ENCODE assay signal across 7 cellular contexts in the genomic region with DNA sequence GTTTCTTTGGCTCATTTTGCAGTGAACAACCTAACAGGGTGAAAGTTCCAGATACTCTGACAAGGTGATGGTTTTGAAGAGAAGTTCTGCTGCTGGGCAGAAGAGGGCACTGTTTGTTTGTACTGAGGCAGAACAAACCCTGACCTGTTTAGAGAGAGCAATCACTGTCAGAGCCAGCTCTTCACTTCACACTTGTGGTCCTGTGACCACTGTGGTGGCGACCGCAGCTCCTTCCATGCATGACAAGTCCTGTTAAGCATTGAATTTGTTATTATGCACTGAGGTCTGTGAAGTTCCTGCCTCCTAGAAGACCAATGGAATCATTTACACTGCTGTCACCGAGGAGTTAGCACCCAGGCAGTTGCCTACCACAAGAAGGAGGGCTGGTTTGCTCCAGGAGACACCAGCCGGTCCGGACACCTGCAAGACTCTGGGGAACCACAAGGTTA.
DNase-seq lines count a peak whose midpoint lies in the region; ATAC-seq, FAIRE-seq and TF ChIP-seq lines count a peak whose summit lies in the region.

No MANE protein-coding gene starts in this region.

- TF ChIP-seq POLR2A in GM12892 (IDR thresholded peaks at IDR 0.05; ENCODE audit: low read depth, low read length): no peak

- H3K4me2 ChIP-seq in smooth muscle cell: no peak overlapping the region

- peak; percentile 99 for ATAC-seq in HG02571 (IDR thresholded peaks at IDR 0.05; ENCODE audit: unreplicated experiment)

- no peaks in the 10 kb centered on the region for H3F3A ChIP-seq in smooth muscle cell (ENCODE audit: low read depth)

- H3K27ac ChIP-seq in ascending aorta (no peak overlapping the region), smooth muscle cell (ENCODE audit: low read depth) (no peak overlapping the region)

- H3K4me3 ChIP-seq in ascending aorta (no peak overlapping the region), smooth muscle cell (no peak overlapping the region)

- H3K9me3 ChIP-seq in ascending aorta (no peaks in the 10 kb centered on the region), smooth muscle cell (replicated peaks; ENCODE audit: low read depth) (no peaks in the 10 kb centered on the region)

- H3K36me3 Mint-ChIP-seq in T-helper 2 cell treated with Interferon-gamma antibody and Interleukin-4, amounts not matched to agents 5 μg/mL and 100 μg/mL, for 36 hours (ENCODE audit: low read depth): no peaks in the 10 kb centered on the region

- no peak overlapping the region for H3K9ac ChIP-seq in smooth muscle cell (ENCODE audit: low read depth)

- no peaks in the 10 kb centered on the region for H3K27me3 ChIP-seq in ascending aorta
- no peaks in the 10 kb centered on the region for H3K27me3 ChIP-seq in smooth muscle cell (ENCODE audit: low read depth)

- H3K4me1 Mint-ChIP-seq in T-helper 2 cell treated with Interferon-gamma antibody and Interleukin-4, amounts not matched to agents 5 μg/mL and 100 μg/mL, for 36 hours (ENCODE audit: low read depth): no peaks in the 10 kb centered on the region

- DNase-seq in GM12892 (ENCODE audit: insufficient read length): peak; percentile 30
- DNase-seq in MV-4-11 (lab: John Stamatoyannopoulos, UW): peak; percentile 90
- peak; percentile 54 for DNase-seq in T-helper 2 cell treated with Interferon-gamma antibody and Interleukin-4, amounts not matched to agents 5 μg/mL and 100 μg/mL, for 36 hours (ENCODE audit: low spot score)
- DNase-seq in ascending aorta (ENCODE audit: low spot score in 2 of 2): peak in 1 of 2 donors; percentile 67
- peak; percentile 34 to 64 for DNase-seq in hippocampal formation (lab: John Stamatoyannopoulos, UW)
- DNase-seq in smooth muscle cell (lab: John Stamatoyannopoulos, UW; ENCODE audit: unreplicated experiment): no peak

- intact Hi-C loops in ascending aorta (cut with DNase I): loop anchor here (2.0 kb wide), 1 partner anchor 404 kb away; no protein-coding TSS in a partner anchor

- peak; percentile 42 to 73 (median 72) for TF ChIP-seq CTCF in ascending aorta (IDR thresholded peaks at IDR 0.05)
- peak; percentile 63 for TF ChIP-seq CTCF in smooth muscle cell (IDR thresholded peaks at IDR 0.05; ENCODE audit: borderline replicate concordance, insufficient read depth, poor library complexity, severe bottlenecking)

- no peak overlapping the region for H3K27ac Mint-ChIP-seq in T-helper 2 cell treated with Interferon-gamma antibody and Interleukin-4, amounts not matched to agents 5 μg/mL and 100 μg/mL, for 36 hours

- no peak overlapping the region for H2AFZ ChIP-seq in smooth muscle cell (ENCODE audit: low read depth)

- no peaks in the 10 kb centered on the region for H3K79me2 ChIP-seq in smooth muscle cell (ENCODE audit: low read depth)

- 64% methylated on average over 5 of the region's 5 CpGs for WGBS in smooth muscle cell (ENCODE audit: low lambda C conversion rate)

- H3K36me3 ChIP-seq in ascending aorta: no peaks in the 10 kb centered on the region
- no peaks in the 10 kb centered on the region for H3K36me3 ChIP-seq in smooth muscle cell (ENCODE audit: low read depth)

- H4K20me1 ChIP-seq in smooth muscle cell (ENCODE audit: low read depth): no peaks in the 10 kb centered on the region

- FAIRE-seq in GM12892 (lab: Jason Lieb, UNC): peak; percentile 97

- H3K4me3 Mint-ChIP-seq in T-helper 2 cell treated with Interferon-gamma antibody and Interleukin-4, amounts not matched to agents 5 μg/mL and 100 μg/mL, for 36 hours: no peak overlapping the region

- H3K4me1 ChIP-seq in ascending aorta (no peaks in the 10 kb centered on the region), smooth muscle cell (ENCODE audit: low read depth) (no peaks in the 10 kb centered on the region)

- H3K27me3 Mint-ChIP-seq in T-helper 2 cell treated with Interferon-gamma antibody and Interleukin-4, amounts not matched to agents 5 μg/mL and 100 μg/mL, for 36 hours (ENCODE audit: low read depth): peaks cover 2% of the 10 kb centered on the region

- no peaks in the 10 kb centered on the region for H3K9me3 Mint-ChIP-seq in T-helper 2 cell treated with Interferon-gamma antibody and Interleukin-4, amounts not matched to agents 5 μg/mL and 100 μg/mL, for 36 hours
